15 cellular contexts compared by ENCODE assay signal in genomic region chr16:52680993-52681392, GRCh38.
A peak's percentile ranks its signal among the peaks of the same experiment; 100 is the strongest.
DNase-seq lines count a peak whose midpoint lies in the region; ATAC-seq, FAIRE-seq and TF ChIP-seq lines count a peak whose summit lies in the region.
"Had no signal": no experiment of that assay in that cellular context is flagged by ENCODE, and none has a peak within 500 bp of the region (broad histone marks: within the 10 kb centered on the region; RNA-seq: fewer than 3 reads in every experiment).

No MANE protein-coding gene starts in this region.

- no peaks in the 10 kb centered on the region for H3K9me3 ChIP-seq in upper lobe of right lung
- H3K9me3 ChIP-seq: HAP-1 had no signal

- no peak overlapping the region for H3K27ac ChIP-seq in upper lobe of right lung
- H3K27ac ChIP-seq: BLaER1 treated with 17β-estradiol and CSF1 and Interleukin-3, amounts not matched to agents 10 nM and 100 nM had no signal

- peak; percentile 63 for ATAC-seq in upper lobe of right lung

- no peaks in the 10 kb centered on the region for H3K27me3 ChIP-seq in bronchial epithelial cell (ENCODE audit: control insufficient read depth, insufficient read depth, low read length)
- no peaks in the 10 kb centered on the region for H3K27me3 ChIP-seq in upper lobe of right lung
- H3K27me3 ChIP-seq: BLaER1 treated with 17β-estradiol and CSF1 and Interleukin-3, amounts not matched to agents 10 nM and 100 nM had no signal

- TF ChIP-seq CTCF in bronchial epithelial cell (IDR thresholded peaks at IDR 0.05; ENCODE audit: insufficient read depth, low read length, severe bottlenecking) (no peak), upper lobe of right lung (IDR thresholded peaks at IDR 0.05) (no peak), foreskin fibroblast (IDR thresholded peaks at IDR 0.05; ENCODE audit: low read depth, low read length) (no peak)

- FAIRE-seq in bronchial epithelial cell (lab: Jason Lieb, UNC) = peak; percentile 18
- FAIRE-seq: GM12892, H1 had no signal

- no peaks in the 10 kb centered on the region for H3K4me1 ChIP-seq in upper lobe of right lung
- H3K4me1 ChIP-seq: HAP-1 had no signal

- intact Hi-C loops in upper lobe of right lung (cut with DNase I) = no loop called here

- no peaks in the 10 kb centered on the region for H3K36me3 ChIP-seq in bronchial epithelial cell (ENCODE audit: control insufficient read depth, insufficient read depth, low read length)
- H3K36me3 ChIP-seq in upper lobe of right lung = no peaks in the 10 kb centered on the region
- H3K36me3 ChIP-seq: BLaER1 treated with 17β-estradiol and CSF1 and Interleukin-3, amounts not matched to agents 10 nM and 100 nM; HAP-1 had no signal

- DNase-seq in NCI-H1092 treated with DMSO at 0.1 percent for 48 hours (lab: John Stamatoyannopoulos, UW) = peak; percentile 17
- no peak for DNase-seq in NCI-H1092 (lab: John Stamatoyannopoulos, UW)
- peak; percentile 74 for DNase-seq in NCI-H1105 treated with DMSO at 0.1 percent for 48 hours (lab: John Stamatoyannopoulos, UW)
- DNase-seq in bronchial epithelial cell (ENCODE audit: low read depth) = no peak
- no peak for DNase-seq in upper lobe of right lung
- no peak for DNase-seq in foreskin fibroblast
- no peak for DNase-seq in NK-92 (lab: John Stamatoyannopoulos, UW; ENCODE audit: unreplicated experiment)
- DNase-seq: 8988T; CD4-positive, CD25-positive, alpha-beta regulatory T cell; DND-41; GDM1 had no signal

- H3K4me3 ChIP-seq in bronchial epithelial cell (ENCODE audit: low read depth, low read length) = no peak overlapping the region
- H3K4me3 ChIP-seq in upper lobe of right lung = no peak overlapping the region
- H3K4me3 ChIP-seq in foreskin fibroblast (ENCODE audit: low read depth in 1 of 2, low read length in 2 of 2) = no peak overlapping the region
- H3K4me3 ChIP-seq: BLaER1 treated with 17β-estradiol and CSF1 and Interleukin-3, amounts not matched to agents 10 nM and 100 nM; HAP-1 had no signal

Comparison
In these comparisons a context has a peak if more than half of its experiments do, and no peak if none do; other contexts are left out.
1. DNase-seq: peak in NCI-H1092 treated with DMSO at 0.1 percent for 48 hours (single experiment) and NCI-H1105 treated with DMSO at 0.1 percent for 48 hours (single experiment); none in NCI-H1092 (single experiment), bronchial epithelial cell (single experiment), upper lobe of right lung (single experiment), foreskin fibroblast (0 of 2) and NK-92 (single experiment).